ENCODE assay signal across 27 cellular contexts in genomic region chr9:27599102-27599501, GRCh38. TPM values are rescaled to one million over a fixed set of nuclear protein-coding genes. Genes with fewer than 3 reads are reported as not detected.
DNase-seq lines count a peak whose midpoint lies in the region; ATAC-seq and TF ChIP-seq lines count a peak whose summit lies in the region.
"Had no signal": no experiment of that assay in that cellular context is flagged by ENCODE, and none has a peak within 500 bp of the region (broad histone marks: within the 10 kb centered on the region; RNA-seq: fewer than 3 reads in every experiment).

No MANE protein-coding gene starts in this region.

- H3K9me3 ChIP-seq in mammary epithelial cell (replicated peaks; ENCODE audit: insufficient read depth, low read length) (no peaks in the 10 kb centered on the region), lung (ENCODE audit: control insufficient read depth in 2 of 2, insufficient read depth in 1 of 2, low read length in 1 of 2) (no peaks in the 10 kb centered on the region), MG63 (no peaks in the 10 kb centered on the region), A673 (ENCODE audit: low read depth, low read length, poor library complexity, severe bottlenecking) (no peaks in the 10 kb centered on the region)
- H3K9me3 ChIP-seq: Caco-2, thyroid gland had no signal

- H3K27me3 Mint-ChIP-seq in stimulated activated memory B cell treated with anti-CD40 and anti-IgM and Interleukin-4, amounts not matched to agents 10 μg/mL and 1 μg/mL and 100 μg/mL, for 72 hours: no peaks in the 10 kb centered on the region
- H3K27me3 Mint-ChIP-seq: activated B cell treated with CpG ODN at 0.5 μM for 24 hours; activated CD4-positive, alpha-beta memory T cell treated with anti-CD3 and anti-CD28 coated beads for 36 hours had no signal

- BruUV-seq in mammary epithelial cell (replicated peaks; lab: Mats Ljungman, UMichigan) (no TSS peak), A673 (replicated peaks; lab: Mats Ljungman, UMichigan) (no TSS peak)

- ATAC-seq in Right ventricle myocardium superior (ENCODE audit: poor library complexity): peak; percentile 74
- peak; percentile 63 for ATAC-seq in lung (ENCODE audit: insufficient read depth, low FRiP score)
- no peak for ATAC-seq in stimulated activated memory B cell treated with anti-CD40 and anti-IgM and Interleukin-4, amounts not matched to agents 10 μg/mL and 1 μg/mL and 100 μg/mL, for 72 hours
- ATAC-seq: Panc1 had no signal

- dilution Hi-C loops in mammary epithelial cell (cut with HindIII; ENCODE audit: low sequenced_read_pairs): no loop called here

- H3K4me1 ChIP-seq in mammary epithelial cell (ENCODE audit: insufficient read depth, low read length): no peaks in the 10 kb centered on the region
- H3K4me1 ChIP-seq in lung (ENCODE audit: control insufficient read depth in 2 of 2, insufficient read depth in 2 of 2, low read length in 2 of 2): no peaks in the 10 kb centered on the region
- no peaks in the 10 kb centered on the region for H3K4me1 ChIP-seq in A673 (ENCODE audit: insufficient read depth, low read length, poor library complexity, severe bottlenecking)
- H3K4me1 ChIP-seq: Caco-2, parathyroid adenoma had no signal

- CTCF ChIA-PET in mammary epithelial cell (lab: Charles Lee; ENCODE audit: low non-redundant PET) (no interaction called here), A673 (lab: Charles Lee) (no interaction called here)

- H3K9ac ChIP-seq in mammary epithelial cell (ENCODE audit: insufficient read depth, low read length): no peak overlapping the region
- H3K9ac ChIP-seq: parathyroid adenoma had no signal

- H3K36me3 ChIP-seq in mammary epithelial cell (ENCODE audit: insufficient read depth, low read length): no peaks in the 10 kb centered on the region
- H3K36me3 ChIP-seq in lung (ENCODE audit: control insufficient read depth in 2 of 2, insufficient read depth in 2 of 2, low read length in 2 of 2): no peaks in the 10 kb centered on the region
- H3K36me3 ChIP-seq in MG63: no peaks in the 10 kb centered on the region
- no peaks in the 10 kb centered on the region for H3K36me3 ChIP-seq in A673 (ENCODE audit: insufficient read depth, low read length, poor library complexity, severe bottlenecking)
- H3K36me3 ChIP-seq: thyroid gland had no signal

- H3K4me3 ChIP-seq in mammary epithelial cell (replicated peaks in 1 of 3; ENCODE audit: insufficient read depth in 1 of 3, low read depth in 2 of 3, low read length in 3 of 3) (no peak overlapping the region), lung (no peak overlapping the region), MG63 (no peak overlapping the region), A673 (ENCODE audit: low read depth, low read length, poor library complexity, severe bottlenecking) (no peak overlapping the region)
- H3K4me3 ChIP-seq: coronary artery, SK-N-MC, thyroid gland had no signal

- no peak overlapping the region for H3K27ac ChIP-seq in mammary epithelial cell (ENCODE audit: insufficient read depth, low read depth, low read length)
- H3K27ac ChIP-seq in lung (ENCODE audit: low read depth in 1 of 2, low read length in 1 of 2): no peak overlapping the region
- no peak overlapping the region for H3K27ac ChIP-seq in A673 (ENCODE audit: low read depth, low read length, poor library complexity, severe bottlenecking)
- H3K27ac ChIP-seq: parathyroid adenoma, SK-N-MC had no signal

- H3K36me3 Mint-ChIP-seq in stimulated activated memory B cell treated with anti-CD40 and anti-IgM and Interleukin-4, amounts not matched to agents 10 μg/mL and 1 μg/mL and 100 μg/mL, for 72 hours: no peaks in the 10 kb centered on the region
- H3K36me3 Mint-ChIP-seq: activated CD4-positive, alpha-beta memory T cell treated with anti-CD3 and anti-CD28 coated beads for 36 hours; brain; mesothelial cell of epicardium had no signal

- H3K9me3 Mint-ChIP-seq in stimulated activated memory B cell treated with anti-CD40 and anti-IgM and Interleukin-4, amounts not matched to agents 10 μg/mL and 1 μg/mL and 100 μg/mL, for 72 hours: peaks cover 3% of the 10 kb centered on the region
- H3K9me3 Mint-ChIP-seq: activated B cell treated with CpG ODN at 0.5 μM for 24 hours; activated CD4-positive, alpha-beta memory T cell treated with anti-CD3 and anti-CD28 coated beads for 36 hours; brain; endodermal cell; mesothelial cell of epicardium; nephron had no signal

- no peak overlapping the region for H3K4me2 ChIP-seq in mammary epithelial cell (ENCODE audit: insufficient read depth, low read depth, low read length)

- H3K4me1 Mint-ChIP-seq in stimulated activated memory B cell treated with anti-CD40 and anti-IgM and Interleukin-4, amounts not matched to agents 10 μg/mL and 1 μg/mL and 100 μg/mL, for 72 hours: peaks cover 13% of the 10 kb centered on the region

- intact Hi-C loops in Right ventricle myocardium superior (cut with DNase I): no loop called here
- intact Hi-C loops in cardiac septum (cut with DNase I): no loop called here
- intact Hi-C loops in mammary epithelial cell (cut with micrococcal nuclease): no loop called here
- intact Hi-C loops in A673 (cut with micrococcal nuclease; ENCODE audit: unreplicated experiment): no loop called here

- 92% methylated on average over 2 of the region's 2 CpGs for WGBS in mammary epithelial cell (ENCODE audit: low coverage, missing lambda C conversion rate)
- WGBS in lung, 2 donors: 22 to 32% methylated on average over 2 of the region's 2 CpGs

- H3K27me3 ChIP-seq in mammary epithelial cell (ENCODE audit: insufficient read depth, low read length) (no peaks in the 10 kb centered on the region), lung (ENCODE audit: control insufficient read depth, insufficient read depth) (no peaks in the 10 kb centered on the region), MG63 (no peaks in the 10 kb centered on the region), A673 (replicated peaks; ENCODE audit: insufficient read depth, low read depth, low read length, poor library complexity) (peaks cover 3% of the 10 kb centered on the region)
- H3K27me3 ChIP-seq: thyroid gland had no signal

- no peaks in the 10 kb centered on the region for H4K20me1 ChIP-seq in mammary epithelial cell (ENCODE audit: insufficient read depth, low read length)

- in situ Hi-C loops in mammary epithelial cell (cut with MboI; ENCODE audit: low sequenced_read_pairs in 2 of 2): loop anchor here in 1 of 2 donors (10.0 kb wide), 1 partner anchor 54 kb away; no protein-coding TSS in a partner anchor

- POLR2A ChIA-PET in A673 (lab: Charles Lee; ENCODE audit: low non-redundant PET): interaction anchor here (0.5 kb wide), 1 partner anchor 728 kb away, joined by 6 read pairs; no protein-coding TSS in a partner anchor

- no peak overlapping the region for H3K4me3 Mint-ChIP-seq in stimulated activated memory B cell treated with anti-CD40 and anti-IgM and Interleukin-4, amounts not matched to agents 10 μg/mL and 1 μg/mL and 100 μg/mL, for 72 hours
- H3K4me3 Mint-ChIP-seq: activated B cell treated with CpG ODN at 0.5 μM for 24 hours; activated CD4-positive, alpha-beta memory T cell treated with anti-CD3 and anti-CD28 coated beads for 36 hours; brain; endodermal cell; mesothelial cell of epicardium; nephron had no signal

- DNase-seq in Right ventricle myocardium superior (no peak), cardiac septum (ENCODE audit: low spot score) (no peak), mammary epithelial cell (peak; percentile 31), lung (ENCODE audit: low spot score) (no peak), MG63 (no peak), AG08396 (ENCODE audit: low spot score) (no peak), A673 (ENCODE audit: low spot score) (no peak)
- DNase-seq: activated B cell treated with CpG ODN at 0.5 μM for 24 hours; activated CD4-positive, alpha-beta memory T cell treated with anti-CD3 and anti-CD28 coated beads for 36 hours; activated gamma-delta T cell; Caco-2; endodermal cell; KG1; NCI-H1092; NCI-H2081; NCI-H446; stimulated activated CD4-positive, alpha-beta T cell treated with anti-CD3 and anti-CD28 coated beads, Interleukin-1b, Interleukin-23, amount 100 ng/mL, for 48 hours; stimulated activated naive CD4-positive, alpha-beta T cell had no signal

- H3K27ac Mint-ChIP-seq in stimulated activated memory B cell treated with anti-CD40 and anti-IgM and Interleukin-4, amounts not matched to agents 10 μg/mL and 1 μg/mL and 100 μg/mL, for 72 hours: no peak overlapping the region
- H3K27ac Mint-ChIP-seq: activated B cell treated with CpG ODN at 0.5 μM for 24 hours; activated CD4-positive, alpha-beta memory T cell treated with anti-CD3 and anti-CD28 coated beads for 36 hours; brain; endodermal cell; mesothelial cell of epicardium had no signal

- H3K79me2 ChIP-seq in mammary epithelial cell (ENCODE audit: insufficient read depth, low read length): no peaks in the 10 kb centered on the region
- H3K79me2 ChIP-seq: parathyroid adenoma had no signal

- H2AFZ ChIP-seq in mammary epithelial cell (ENCODE audit: low read depth, low read length): no peak overlapping the region
- H2AFZ ChIP-seq: parathyroid adenoma had no signal

- TF ChIP-seq CTCF in mammary epithelial cell (conservative IDR thresholded peaks at IDR 0.05 in 1 of 2, IDR thresholded peaks at IDR 0.05 in 1 of 2; ENCODE audit: extremely low read depth in 1 of 2, insufficient read depth in 1 of 2, low read depth in 1 of 2, low read length in 2 of 2) (no peak), lung (IDR thresholded peaks at IDR 0.05; ENCODE audit: control extremely low read depth, extremely low read depth) (no peak), A673 (conservative IDR thresholded peaks at IDR 0.05; ENCODE audit: low read depth, low read length) (no peak)

RNA-seq across cellular contexts. Expression of gene C9orf72, which starts 25.8 kb away (rescaled TPM):
- total RNA-seq in Right ventricle myocardium superior: 20.2 TPM
- total RNA-seq in cardiac septum: 11.4 TPM
- 10 to 100 TPM in 1 of 2 donors, 1 to 10 TPM in 1; 9.2 to 11.8 TPM for total RNA-seq in mammary epithelial cell
- 2.4 TPM for polyA plus RNA-seq in mammary epithelial cell
- polyA minus RNA-seq in mammary epithelial cell: 1.7 TPM
- total RNA-seq in lung: 10 to 100 TPM; 23.4 to 59.6 TPM
- polyA plus RNA-seq in lung: 10 to 100 TPM; 14.4 to 23.6 TPM
- 1.5 and 2.0 TPM in 2 replicates for total RNA-seq in MG63 (2014; rRNA removed; shearing (Covaris generic); ENCODE audit: low replicate concordance)
- 5.9 TPM in 2 replicates for total RNA-seq in A673 (2021)
